Comparison of ENCODE assay signal across 9 cellular contexts in genomic region chr15:74988007-74988800, GRCh38. TPM values are rescaled to one million over a fixed set of nuclear protein-coding genes. Genes with fewer than 3 reads are reported as not detected.
A peak's percentile ranks its signal among the peaks of the same experiment; 100 is the strongest.
DNase-seq lines count a peak whose midpoint lies in the region; ATAC-seq lines count a peak whose summit lies in the region.
"Had no signal": no experiment of that assay in that cellular context is flagged by ENCODE, and none has a peak within 500 bp of the region (broad histone marks: within the 10 kb centered on the region; RNA-seq: fewer than 3 reads in every experiment).

No MANE protein-coding gene starts in this region.

- H3K27me3 Mint-ChIP-seq in activated CD4-positive, alpha-beta T cell treated with anti-CD3 and anti-CD28 coated beads, Interleukin-2, amount 10 ng/mL, durations not matched to agents 24 days and 14 days, result peaks cover 14% of the 10 kb centered on the region
- H3K27me3 Mint-ChIP-seq in stimulated activated naive CD8-positive, alpha-beta T cell treated with anti-CD3 and anti-CD28 coated beads, Interleukin-15, amount 100 ng/mL, for 72 hours, result peaks cover 42% of the 10 kb centered on the region

- H3K4me1 Mint-ChIP-seq in activated CD4-positive, alpha-beta T cell treated with anti-CD3 and anti-CD28 coated beads, Interleukin-2, amount 10 ng/mL, durations not matched to agents 24 days and 14 days, result peaks cover 11% of the 10 kb centered on the region
- peaks cover 22% of the 10 kb centered on the region for H3K4me1 Mint-ChIP-seq in stimulated activated naive CD8-positive, alpha-beta T cell treated with anti-CD3 and anti-CD28 coated beads, Interleukin-15, amount 100 ng/mL, for 72 hours
- H3K4me1 Mint-ChIP-seq: central memory CD8-positive, alpha-beta T cell had no signal

- no peaks in the 10 kb centered on the region for H3K9me3 Mint-ChIP-seq in activated CD4-positive, alpha-beta T cell treated with anti-CD3 and anti-CD28 coated beads, Interleukin-2, amount 10 ng/mL, durations not matched to agents 24 days and 14 days
- no peaks in the 10 kb centered on the region for H3K9me3 Mint-ChIP-seq in stimulated activated naive CD8-positive, alpha-beta T cell treated with anti-CD3 and anti-CD28 coated beads, Interleukin-15, amount 100 ng/mL, for 72 hours
- H3K9me3 Mint-ChIP-seq: central memory CD8-positive, alpha-beta T cell had no signal

- H3K4me3 Mint-ChIP-seq in activated CD4-positive, alpha-beta T cell treated with anti-CD3 and anti-CD28 coated beads, Interleukin-2, amount 10 ng/mL, durations not matched to agents 24 days and 14 days, result no peak overlapping the region
- H3K4me3 Mint-ChIP-seq in stimulated activated naive CD8-positive, alpha-beta T cell treated with anti-CD3 and anti-CD28 coated beads, Interleukin-15, amount 100 ng/mL, for 72 hours, result no peak overlapping the region
- H3K4me3 Mint-ChIP-seq: central memory CD8-positive, alpha-beta T cell had no signal

- intact Hi-C loops in left cardiac atrium (cut with DNase I), result no loop called here
- intact Hi-C loops in Right ventricle myocardium superior (cut with DNase I), result no loop called here
- intact Hi-C loops in activated CD4-positive, alpha-beta T cell treated with anti-CD3 and anti-CD28 coated beads, Interleukin-2, amount 10 ng/mL, durations not matched to agents 24 days and 14 days (cut with micrococcal nuclease), result no loop called here
- intact Hi-C loops in left ventricle myocardium superior (cut with micrococcal nuclease), result no loop called here

- ATAC-seq in left cardiac atrium (peak; percentile 53 to 69), Right ventricle myocardium superior (ENCODE audit: poor library complexity) (no peak), left ventricle myocardium superior (peak; percentile 51)
- peak; percentile 77 for ATAC-seq in stimulated activated naive CD8-positive, alpha-beta T cell treated with anti-CD3 and anti-CD28 coated beads, Interleukin-15, amount 100 ng/mL, for 72 hours

- DNase-seq in left cardiac atrium (no peak), Right ventricle myocardium superior (no peak), NCI-H146 treated with DMSO at 0.1 percent for 48 hours (lab: John Stamatoyannopoulos, UW; ENCODE audit: unreplicated experiment) (peak; percentile 22), left ventricle myocardium superior (peak; percentile 35), C1 segment of cervical spinal cord (lab: John Stamatoyannopoulos, UW) (no peak)
- peak; percentile 78 for DNase-seq in activated CD4-positive, alpha-beta T cell treated with anti-CD3 and anti-CD28 coated beads, Interleukin-2, amount 10 ng/mL, durations not matched to agents 24 days and 14 days
- peak; percentile 41 to 58 for DNase-seq in stimulated activated naive CD8-positive, alpha-beta T cell treated with anti-CD3 and anti-CD28 coated beads, Interleukin-15, amount 100 ng/mL, for 72 hours
- no peak for DNase-seq in activated CD4-positive, CD25-positive, alpha-beta regulatory T cell (lab: John Stamatoyannopoulos, UW)

- H3K27ac Mint-ChIP-seq in activated CD4-positive, alpha-beta T cell treated with anti-CD3 and anti-CD28 coated beads, Interleukin-2, amount 10 ng/mL, durations not matched to agents 24 days and 14 days, result no peak overlapping the region
- H3K27ac Mint-ChIP-seq in stimulated activated naive CD8-positive, alpha-beta T cell treated with anti-CD3 and anti-CD28 coated beads, Interleukin-15, amount 100 ng/mL, for 72 hours, result no peak overlapping the region

- H3K36me3 Mint-ChIP-seq in activated CD4-positive, alpha-beta T cell treated with anti-CD3 and anti-CD28 coated beads, Interleukin-2, amount 10 ng/mL, durations not matched to agents 24 days and 14 days (ENCODE audit: low read depth), result no peaks in the 10 kb centered on the region

RNA-seq across cellular contexts. Expression of gene SCAMP5, which starts 7.2 kb away (rescaled TPM):
- total RNA-seq in left cardiac atrium, result 1 to 10 TPM; 4.5 to 5.7 TPM
- total RNA-seq in Right ventricle myocardium superior, result 1.2 TPM
- 0.92 and 1.3 TPM in 2 replicates for total RNA-seq in activated CD4-positive, alpha-beta T cell treated with anti-CD3 and anti-CD28 coated beads, Interleukin-2, amount 10 ng/mL, durations not matched to agents 24 days and 14 days
- 2.8 TPM for total RNA-seq in left ventricle myocardium superior

RNA-seq across cellular contexts. Expression of gene RPP25, which starts 31.6 kb away (rescaled TPM):
- total RNA-seq in left cardiac atrium, result 1 to 10 TPM; 6.3 to 6.6 TPM
- 3.4 TPM for total RNA-seq in Right ventricle myocardium superior
- total RNA-seq in activated CD4-positive, alpha-beta T cell treated with anti-CD3 and anti-CD28 coated beads, Interleukin-2, amount 10 ng/mL, durations not matched to agents 24 days and 14 days, result 13.1 and 13.9 TPM in 2 replicates
- 2.3 TPM for total RNA-seq in left ventricle myocardium superior

RNA-seq across cellular contexts. Expression of gene PPCDC, which starts 35.2 kb away (rescaled TPM):
- total RNA-seq in left cardiac atrium, result 1 to 10 TPM; 5.9 to 6.8 TPM
- 5.5 TPM for total RNA-seq in Right ventricle myocardium superior
- 21.4 and 24.5 TPM in 2 replicates for total RNA-seq in activated CD4-positive, alpha-beta T cell treated with anti-CD3 and anti-CD28 coated beads, Interleukin-2, amount 10 ng/mL, durations not matched to agents 24 days and 14 days
- 5.1 TPM for total RNA-seq in left ventricle myocardium superior

RNA-seq across cellular contexts. Expression of gene COX5A, which starts 50.3 kb away (rescaled TPM):
- total RNA-seq in left cardiac atrium (100 to 1,000 TPM; 817 to 989 TPM), Right ventricle myocardium superior (1,582 TPM), left ventricle myocardium superior (1,577 TPM)
- total RNA-seq in activated CD4-positive, alpha-beta T cell treated with anti-CD3 and anti-CD28 coated beads, Interleukin-2, amount 10 ng/mL, durations not matched to agents 24 days and 14 days, result 314 and 317 TPM in 2 replicates

Comparison
In these comparisons a context has a peak if more than half of its experiments do, and no peak if none do; other contexts are left out.
1. DNase-seq: peak in NCI-H146 treated with DMSO at 0.1 percent for 48 hours (single experiment), activated CD4-positive, alpha-beta T cell treated with anti-CD3 and anti-CD28 coated beads, Interleukin-2, amount 10 ng/mL, durations not matched to agents 24 days and 14 days (single experiment), left ventricle myocardium superior (single experiment) and stimulated activated naive CD8-positive, alpha-beta T cell treated with anti-CD3 and anti-CD28 coated beads, Interleukin-15, amount 100 ng/mL, for 72 hours (2 of 2); none in left cardiac atrium (single experiment), Right ventricle myocardium superior (single experiment), C1 segment of cervical spinal cord (0 of 14) and activated CD4-positive, CD25-positive, alpha-beta regulatory T cell (0 of 4).